ENCODE assay signal across 10 cellular contexts in genomic region chr3:194396897-194397756, GRCh38. TPM values are rescaled to one million over a fixed set of nuclear protein-coding genes. Genes with fewer than 3 reads are reported as not detected.
DNase-seq lines count a peak whose midpoint lies in the region.
"Had no signal": no experiment of that assay in that cellular context is flagged by ENCODE, and none has a peak within 500 bp of the region (broad histone marks: within the 10 kb centered on the region; RNA-seq: fewer than 3 reads in every experiment).

No MANE protein-coding gene starts in this region.

- DNase-seq in NOMO-1 treated with DMSO at 0.1 percent for 48 hours (lab: John Stamatoyannopoulos, UW; ENCODE audit: unreplicated experiment) (peak; percentile 13), NOMO-1 treated with dmso at 0.1 percent for 144 hours (lab: John Stamatoyannopoulos, UW; ENCODE audit: unreplicated experiment) (no peak), immature natural killer cell (peak in 1 of 3 donors; percentile 10), KG1 (lab: John Stamatoyannopoulos, UW) (no peak), globus pallidus (ENCODE audit: low spot score) (no peak), NCI-H748 treated with DMSO at 0.1 percent for 48 hours (lab: John Stamatoyannopoulos, UW) (no peak)
- DNase-seq in activated T-helper 1 cell treated with anti-CD3 and anti-CD28 coated beads, Interleukin-12 subunit alpha, Interleukin-12 subunit beta, Interleukin-2, Interleukin-4 antibody, amounts not matched to agents 30 ng/mL and 10 ng/mL and 1 ng/mL, durations not matched to agents 14 hours and 24 hours and 36 hours (ENCODE audit: low spot score): peak; percentile 26

- H3K4me1 Mint-ChIP-seq in activated T-helper 1 cell treated with anti-CD3 and anti-CD28 coated beads, Interleukin-12 subunit alpha, Interleukin-12 subunit beta, Interleukin-2, Interleukin-4 antibody, amounts not matched to agents 30 ng/mL and 10 ng/mL and 1 ng/mL, durations not matched to agents 14 hours and 24 hours and 36 hours (ENCODE audit: low read depth): peaks cover 57% of the 10 kb centered on the region
- H3K4me1 Mint-ChIP-seq in immature natural killer cell: peaks cover 36 to 41% of the 10 kb centered on the region in 2 donors

- intact Hi-C loops in activated T-helper 1 cell treated with anti-CD3 and anti-CD28 coated beads, Interleukin-12 subunit alpha, Interleukin-12 subunit beta, Interleukin-2, Interleukin-4 antibody, amounts not matched to agents 30 ng/mL and 10 ng/mL and 1 ng/mL, durations not matched to agents 14 hours and 24 hours and 36 hours (cut with micrococcal nuclease): loop anchor here (1.0 to 2.0 kb wide), 3 partner anchors 7 to 262 kb away; no protein-coding TSS in a partner anchor

- peaks cover 2% of the 10 kb centered on the region for H3K27me3 Mint-ChIP-seq in activated T-helper 1 cell treated with anti-CD3 and anti-CD28 coated beads, Interleukin-12 subunit alpha, Interleukin-12 subunit beta, Interleukin-2, Interleukin-4 antibody, amounts not matched to agents 30 ng/mL and 10 ng/mL and 1 ng/mL, durations not matched to agents 14 hours and 24 hours and 36 hours (ENCODE audit: insufficient read depth)
- H3K27me3 Mint-ChIP-seq in immature natural killer cell (ENCODE audit: low read depth in 3 of 3): peaks cover 0 to 17% (median 10%) of the 10 kb centered on the region in 3 donors

- peaks cover 24% of the 10 kb centered on the region for H3K27me3 ChIP-seq in thymus (ENCODE audit: control insufficient read depth, insufficient read depth)

- under 1% methylated on average over 69 of the region's 69 CpGs for WGBS in thymus

- no peaks in the 10 kb centered on the region for H3K36me3 ChIP-seq in thymus (ENCODE audit: control insufficient read depth, insufficient read depth)

- peak overlapping the region; percentile 43 for H3K4me3 ChIP-seq in thymus (ENCODE audit: low read length)
- H3K4me3 ChIP-seq: PC-9 had no signal

- peak overlapping the region; percentile 34 for H3K27ac Mint-ChIP-seq in activated T-helper 1 cell treated with anti-CD3 and anti-CD28 coated beads, Interleukin-12 subunit alpha, Interleukin-12 subunit beta, Interleukin-2, Interleukin-4 antibody, amounts not matched to agents 30 ng/mL and 10 ng/mL and 1 ng/mL, durations not matched to agents 14 hours and 24 hours and 36 hours
- no peak overlapping the region for H3K27ac Mint-ChIP-seq in immature natural killer cell

- H3K36me3 Mint-ChIP-seq in activated T-helper 1 cell treated with anti-CD3 and anti-CD28 coated beads, Interleukin-12 subunit alpha, Interleukin-12 subunit beta, Interleukin-2, Interleukin-4 antibody, amounts not matched to agents 30 ng/mL and 10 ng/mL and 1 ng/mL, durations not matched to agents 14 hours and 24 hours and 36 hours (ENCODE audit: low read depth): peaks cover 4% of the 10 kb centered on the region
- H3K36me3 Mint-ChIP-seq in immature natural killer cell: no peaks in the 10 kb centered on the region

- no peaks in the 10 kb centered on the region for H3K9me3 ChIP-seq in thymus (ENCODE audit: control insufficient read depth)

- peak overlapping the region; percentile 81 for H3K4me3 Mint-ChIP-seq in activated T-helper 1 cell treated with anti-CD3 and anti-CD28 coated beads, Interleukin-12 subunit alpha, Interleukin-12 subunit beta, Interleukin-2, Interleukin-4 antibody, amounts not matched to agents 30 ng/mL and 10 ng/mL and 1 ng/mL, durations not matched to agents 14 hours and 24 hours and 36 hours
- peak overlapping the region; percentile 69 to 85 (median 79) for H3K4me3 Mint-ChIP-seq in immature natural killer cell

- H3K27ac ChIP-seq in thymus (ENCODE audit: low read depth): peak overlapping the region; percentile 74
- H3K27ac ChIP-seq: PC-9 had no signal

- H3K9me3 Mint-ChIP-seq in activated T-helper 1 cell treated with anti-CD3 and anti-CD28 coated beads, Interleukin-12 subunit alpha, Interleukin-12 subunit beta, Interleukin-2, Interleukin-4 antibody, amounts not matched to agents 30 ng/mL and 10 ng/mL and 1 ng/mL, durations not matched to agents 14 hours and 24 hours and 36 hours: no peaks in the 10 kb centered on the region
- peaks cover 0 to 2% (median 0%) of the 10 kb centered on the region in 6 donors for H3K9me3 Mint-ChIP-seq in immature natural killer cell

- H3K4me1 ChIP-seq in thymus (ENCODE audit: control insufficient read depth, insufficient read depth, low read length): peaks cover 24% of the 10 kb centered on the region

RNA-seq across cellular contexts. Expression of gene GP5, which starts 1.9 kb away (rescaled TPM):
- 0.27 and 0.31 TPM in 2 replicates for total RNA-seq in activated T-helper 1 cell treated with anti-CD3 and anti-CD28 coated beads, Interleukin-12 subunit alpha, Interleukin-12 subunit beta, Interleukin-2, Interleukin-4 antibody, amounts not matched to agents 30 ng/mL and 10 ng/mL and 1 ng/mL, durations not matched to agents 14 hours and 24 hours and 36 hours
- polyA plus RNA-seq in immature natural killer cell (under 1 TPM in 2 of 3 donors, not detected in 1; 0.20 to 0.37 TPM), thymus (0.64 TPM)
- total RNA-seq: PC-9 had no signal

RNA-seq across cellular contexts. Expression of gene LRRC15, which starts 27.6 kb away (rescaled TPM):
- not detected in 2 replicates for total RNA-seq in activated T-helper 1 cell treated with anti-CD3 and anti-CD28 coated beads, Interleukin-12 subunit alpha, Interleukin-12 subunit beta, Interleukin-2, Interleukin-4 antibody, amounts not matched to agents 30 ng/mL and 10 ng/mL and 1 ng/mL, durations not matched to agents 14 hours and 24 hours and 36 hours
- polyA plus RNA-seq in immature natural killer cell: not detected
- 0.55 TPM for polyA plus RNA-seq in thymus
- total RNA-seq: kidney epithelial cell, PC-9 had no signal

RNA-seq across cellular contexts. Expression of gene CPN2, which starts 46.0 kb away (rescaled TPM):
- not detected in 2 replicates for total RNA-seq in activated T-helper 1 cell treated with anti-CD3 and anti-CD28 coated beads, Interleukin-12 subunit alpha, Interleukin-12 subunit beta, Interleukin-2, Interleukin-4 antibody, amounts not matched to agents 30 ng/mL and 10 ng/mL and 1 ng/mL, durations not matched to agents 14 hours and 24 hours and 36 hours
- polyA plus RNA-seq in immature natural killer cell (not detected), thymus (0.07 TPM)
- total RNA-seq: kidney epithelial cell, PC-9 had no signal

Comparison
In these comparisons a context has a peak if more than half of its experiments do, and no peak if none do; other contexts are left out.
1. DNase-seq: peak in NOMO-1 treated with DMSO at 0.1 percent for 48 hours (single experiment) and activated T-helper 1 cell treated with anti-CD3 and anti-CD28 coated beads, Interleukin-12 subunit alpha, Interleukin-12 subunit beta, Interleukin-2, Interleukin-4 antibody, amounts not matched to agents 30 ng/mL and 10 ng/mL and 1 ng/mL, durations not matched to agents 14 hours and 24 hours and 36 hours (single experiment); none in NOMO-1 treated with dmso at 0.1 percent for 144 hours (single experiment), KG1 (single experiment), globus pallidus (single experiment) and NCI-H748 treated with DMSO at 0.1 percent for 48 hours (single experiment).